Comparison of ENCODE assay signal across 8 cellular contexts in genomic region chr2:236166781-236167296, GRCh38. TPM values are rescaled to one million over a fixed set of nuclear protein-coding genes. Genes with fewer than 3 reads are reported as not detected.
A peak's percentile ranks its signal among the peaks of the same experiment; 100 is the strongest.
DNase-seq lines count a peak whose midpoint lies in the region; ATAC-seq and TF ChIP-seq lines count a peak whose summit lies in the region.

No MANE protein-coding gene starts in this region.

- H4K8ac ChIP-seq in H9 (replicated peaks; ENCODE audit: insufficient read length, low read depth, low read length): no peak overlapping the region

- H2BK5ac ChIP-seq in H9 (ENCODE audit: insufficient read length, low read length): no peak overlapping the region

- H2BK20ac ChIP-seq in H9 (ENCODE audit: low read depth, low read length, poor library complexity, severe bottlenecking): no peak overlapping the region

- no peak for TF ChIP-seq POLR2A in erythroblast (IDR thresholded peaks at IDR 0.05; ENCODE audit: low read length)

- no peaks in the 10 kb centered on the region for H4K20me1 ChIP-seq in H9 (ENCODE audit: control insufficient read depth, insufficient read depth, insufficient read length)

- no peak overlapping the region for H3K23ac ChIP-seq in H9 (ENCODE audit: insufficient read length, low read depth, low read length)

- H3K4me3 Mint-ChIP-seq in H9: peak overlapping the region; percentile 5 to 81
- H3K4me3 Mint-ChIP-seq in natural killer cell treated with Interleukin-12 subunit alpha and Interleukin-12 subunit beta and Interleukin-15 and Interleukin-18, amount 100 ng/mL, for 72 hours: peak overlapping the region; percentile 47

- TF ChIP-seq CTCF in AG04449 (IDR thresholded peaks at IDR 0.05; ENCODE audit: insufficient read depth, low read length, missing control alignments) (no peak), H9 (conservative IDR thresholded peaks at IDR 0.05) (no peak), brain microvascular endothelial cell (IDR thresholded peaks at IDR 0.05; ENCODE audit: low read depth, low read length, missing control alignments) (no peak), GM10248 (IDR thresholded peaks at IDR 0.05; ENCODE audit: control extremely low read depth, extremely low read depth, low read depth, missing control alignments) (no peak)

- H3K9ac ChIP-seq in H9 (ENCODE audit: extremely low read depth, insufficient read length, low read length): no peak overlapping the region

- no peak overlapping the region for H3T11ph ChIP-seq in H9 (ENCODE audit: low read length)

- H3K36me3 Mint-ChIP-seq in H9 (ENCODE audit: insufficient read depth in 1 of 3, low read depth in 3 of 3): peaks cover 0 to 2% (median 0%) of the 10 kb centered on the region in 3 experiments; a peak in 2 of 7 replicates
- H3K36me3 Mint-ChIP-seq in natural killer cell treated with Interleukin-12 subunit alpha and Interleukin-12 subunit beta and Interleukin-15 and Interleukin-18, amount 100 ng/mL, for 72 hours: no peaks in the 10 kb centered on the region

- no peak overlapping the region for H4K91ac ChIP-seq in H9 (ENCODE audit: insufficient read length, low read depth, low read length)

- H2AFZ ChIP-seq in H9 (ENCODE audit: low read length): no peak overlapping the region

- H4K5ac ChIP-seq in H9 (ENCODE audit: insufficient read length, low read depth, low read length): no peak overlapping the region

- ATAC-seq in natural killer cell treated with Interleukin-12 subunit alpha and Interleukin-12 subunit beta and Interleukin-15 and Interleukin-18, amount 100 ng/mL, for 72 hours: no peak
- ATAC-seq in HG02970 (IDR thresholded peaks at IDR 0.05; ENCODE audit: low FRiP score, unreplicated experiment): no peak

- CTCF ChIA-PET in AG04449 (lab: Yijun Ruan, JAX): interaction anchor here (2.0 to 6.3 kb wide), 2 partner anchors 11 to 24 kb away, joined by 7 to 57 read pairs; no protein-coding TSS in a partner anchor
- CTCF ChIA-PET in GM10248 (lab: Yijun Ruan, JAX): no interaction called here

- H3K9me3 ChIP-seq in H9 (ENCODE audit: control insufficient read depth, low read depth, low read length): no peaks in the 10 kb centered on the region

- no peak overlapping the region for H3K4ac ChIP-seq in H9 (ENCODE audit: low read depth, low read length)

- H3K9me3 Mint-ChIP-seq in H9: peaks cover 0 to 8% of the 10 kb centered on the region in 2 experiments; a peak in 2 of 5 replicates
- no peaks in the 10 kb centered on the region for H3K9me3 Mint-ChIP-seq in natural killer cell treated with Interleukin-12 subunit alpha and Interleukin-12 subunit beta and Interleukin-15 and Interleukin-18, amount 100 ng/mL, for 72 hours

- in situ Hi-C loops in brain microvascular endothelial cell (cut with HindIII; ENCODE audit: low pct_ligation_motif_present, low sequenced_read_pairs): no loop called here

- H3K36me3 ChIP-seq in brain microvascular endothelial cell (replicated peaks): no peaks in the 10 kb centered on the region

- H3K23me2 ChIP-seq in H9 (ENCODE audit: insufficient read length, low read depth, low read length, poor library complexity, severe bottlenecking): peaks cover 20% of the 10 kb centered on the region

- no peaks in the 10 kb centered on the region for H3K79me2 ChIP-seq in H9 (ENCODE audit: insufficient read depth, low read length)

- no peak overlapping the region; the same call in 1 of the 2 replicates for H3K14ac ChIP-seq in H9 (ENCODE audit: insufficient read depth, low read length)

- H3K27me3 Mint-ChIP-seq in H9 (ENCODE audit: low read depth): peaks cover 93% of the 10 kb centered on the region
- H3K27me3 Mint-ChIP-seq in natural killer cell treated with Interleukin-12 subunit alpha and Interleukin-12 subunit beta and Interleukin-15 and Interleukin-18, amount 100 ng/mL, for 72 hours: peaks cover 31 to 46% of the 10 kb centered on the region in 2 donors

- H3K79me1 ChIP-seq in H9 (ENCODE audit: insufficient read depth, low read depth, low read length, poor library complexity, severe bottlenecking): no peaks in the 10 kb centered on the region

- no peak overlapping the region for H3K56ac ChIP-seq in H9 (ENCODE audit: insufficient read length, low read depth, low read length)

- peaks cover 79% of the 10 kb centered on the region for H3K27me3 ChIP-seq in H9 (ENCODE audit: insufficient read depth, low read length)
- peaks cover 39% of the 10 kb centered on the region for H3K27me3 ChIP-seq in brain microvascular endothelial cell (replicated peaks)

- H3K4me1 Mint-ChIP-seq in H9: peaks cover 45 to 49% of the 10 kb centered on the region in 2 experiments
- H3K4me1 Mint-ChIP-seq in natural killer cell treated with Interleukin-12 subunit alpha and Interleukin-12 subunit beta and Interleukin-15 and Interleukin-18, amount 100 ng/mL, for 72 hours (ENCODE audit: low read depth in 2 of 2): peaks cover 0 to 12% of the 10 kb centered on the region in 2 donors

- no peak overlapping the region for H3K18ac ChIP-seq in H9 (ENCODE audit: insufficient read length, low read depth, low read length)

- H3K27ac Mint-ChIP-seq in H9: no peak overlapping the region
- no peak overlapping the region for H3K27ac Mint-ChIP-seq in natural killer cell treated with Interleukin-12 subunit alpha and Interleukin-12 subunit beta and Interleukin-15 and Interleukin-18, amount 100 ng/mL, for 72 hours

- DNase-seq in AG04449 (ENCODE audit: low read depth, low spot score) (no peak), H9 (no peak), brain microvascular endothelial cell (no peak), GM10248 (ENCODE audit: extremely low spot score) (no peak), RPMI8226 (no peak), erythroblast (lab: John Stamatoyannopoulos, UW) (no peak)
- no peak for DNase-seq in natural killer cell treated with Interleukin-12 subunit alpha and Interleukin-12 subunit beta and Interleukin-15 and Interleukin-18, amount 100 ng/mL, for 72 hours (ENCODE audit: low spot score)

- no peak overlapping the region for H2AK5ac ChIP-seq in H9 (ENCODE audit: insufficient read length, low read length)

- H3K4me3 ChIP-seq in AG04449 (ENCODE audit: low read depth, low read length): peak overlapping the region; percentile 49
- H3K4me3 ChIP-seq in brain microvascular endothelial cell (ENCODE audit: low read depth, low read length): peak overlapping the region; percentile 57

- no peak overlapping the region for H2BK12ac ChIP-seq in H9 (ENCODE audit: insufficient read length, low read depth, low read length)

- H3K4me1 ChIP-seq in H9 (ENCODE audit: insufficient read depth, low read length): peaks cover 5% of the 10 kb centered on the region

- WGBS in H9 (ENCODE audit: extremely low coverage, insufficient read length, low lambda C conversion rate): no CpG with 5 or more reads among the region's 29 CpGs

- H2BK15ac ChIP-seq in H9 (ENCODE audit: low read depth, low read length): no peak overlapping the region

- peak overlapping the region; percentile 64 for H3K4me2 ChIP-seq in H9 (ENCODE audit: insufficient read depth, insufficient read length, low read length)

- H2BK120ac ChIP-seq in H9 (ENCODE audit: low read depth, low read length, poor library complexity, severe bottlenecking): no peak overlapping the region

- no peak overlapping the region for H3K27ac ChIP-seq in H9 (ENCODE audit: insufficient read length, low read depth, low read length)
- peak overlapping the region; percentile 4 for H3K27ac ChIP-seq in brain microvascular endothelial cell

- POLR2A ChIA-PET in AG04449 (lab: Yijun Ruan, JAX): no interaction called here
- POLR2A ChIA-PET in GM10248 (lab: Yijun Ruan, JAX): no interaction called here

RNA-seq across cellular contexts. Expression of gene GBX2, which starts 1.3 kb away (rescaled TPM):
- total RNA-seq in H9 (2021): 0.31 and 0.46 TPM in 2 replicates
- not detected for total RNA-seq in natural killer cell treated with Interleukin-12 subunit alpha and Interleukin-12 subunit beta and Interleukin-15 and Interleukin-18, amount 100 ng/mL, for 72 hours
